Comparison of ENCODE assay signal across 1 cellular context in the genomic region with DNA sequence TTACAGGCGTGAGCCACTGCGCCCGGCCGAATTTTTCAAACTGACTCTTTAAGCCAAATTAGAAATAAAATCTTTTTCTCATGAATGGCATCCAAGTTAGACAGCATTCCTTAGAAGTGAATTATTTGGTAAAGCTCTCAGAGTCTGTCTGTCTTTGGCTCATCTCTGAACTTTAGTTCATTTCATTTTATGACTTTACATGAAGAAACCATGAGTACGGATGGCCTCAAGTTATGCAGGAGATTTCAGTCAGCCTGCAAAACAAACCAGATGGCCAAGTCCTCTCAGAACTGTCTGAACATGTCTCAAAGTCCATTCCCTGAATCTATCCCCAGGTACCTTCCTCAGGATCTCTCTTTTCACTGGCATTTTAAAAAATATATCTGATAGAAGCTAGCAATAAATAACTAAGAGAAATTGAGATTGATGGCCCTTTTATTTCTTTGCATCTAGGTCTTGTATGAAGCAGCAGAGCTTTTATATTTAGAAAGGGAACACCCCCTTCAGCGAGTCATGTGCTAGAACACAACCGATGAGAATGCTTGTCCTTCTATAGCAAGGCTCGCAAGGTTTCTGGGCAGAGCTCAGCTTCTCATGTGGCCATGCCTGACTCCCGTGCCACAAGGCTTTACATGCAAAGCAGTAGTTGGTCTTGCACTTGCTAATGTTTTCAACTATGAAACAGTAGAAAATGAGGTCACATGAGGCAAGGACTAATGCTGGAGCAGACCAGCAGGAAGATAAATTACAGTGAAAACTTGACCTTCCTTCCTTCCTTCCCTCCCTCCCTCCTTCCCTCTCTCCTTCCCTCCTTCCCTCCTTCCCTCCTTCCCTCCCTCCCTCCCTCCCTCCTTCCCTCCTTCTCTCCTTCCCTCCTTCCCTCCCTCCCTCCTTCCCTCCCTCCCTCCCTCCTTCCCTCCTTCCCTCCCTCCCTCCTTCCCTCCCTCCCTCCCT.
TF ChIP-seq lines count a peak whose summit lies in the region.

No MANE protein-coding gene starts in this region.

TF ChIP-seq in GM23338, 12 proteins besides CTCF, POLR2A, EP300 and RAD21:
- TF ChIP-seq, protein P1, sequence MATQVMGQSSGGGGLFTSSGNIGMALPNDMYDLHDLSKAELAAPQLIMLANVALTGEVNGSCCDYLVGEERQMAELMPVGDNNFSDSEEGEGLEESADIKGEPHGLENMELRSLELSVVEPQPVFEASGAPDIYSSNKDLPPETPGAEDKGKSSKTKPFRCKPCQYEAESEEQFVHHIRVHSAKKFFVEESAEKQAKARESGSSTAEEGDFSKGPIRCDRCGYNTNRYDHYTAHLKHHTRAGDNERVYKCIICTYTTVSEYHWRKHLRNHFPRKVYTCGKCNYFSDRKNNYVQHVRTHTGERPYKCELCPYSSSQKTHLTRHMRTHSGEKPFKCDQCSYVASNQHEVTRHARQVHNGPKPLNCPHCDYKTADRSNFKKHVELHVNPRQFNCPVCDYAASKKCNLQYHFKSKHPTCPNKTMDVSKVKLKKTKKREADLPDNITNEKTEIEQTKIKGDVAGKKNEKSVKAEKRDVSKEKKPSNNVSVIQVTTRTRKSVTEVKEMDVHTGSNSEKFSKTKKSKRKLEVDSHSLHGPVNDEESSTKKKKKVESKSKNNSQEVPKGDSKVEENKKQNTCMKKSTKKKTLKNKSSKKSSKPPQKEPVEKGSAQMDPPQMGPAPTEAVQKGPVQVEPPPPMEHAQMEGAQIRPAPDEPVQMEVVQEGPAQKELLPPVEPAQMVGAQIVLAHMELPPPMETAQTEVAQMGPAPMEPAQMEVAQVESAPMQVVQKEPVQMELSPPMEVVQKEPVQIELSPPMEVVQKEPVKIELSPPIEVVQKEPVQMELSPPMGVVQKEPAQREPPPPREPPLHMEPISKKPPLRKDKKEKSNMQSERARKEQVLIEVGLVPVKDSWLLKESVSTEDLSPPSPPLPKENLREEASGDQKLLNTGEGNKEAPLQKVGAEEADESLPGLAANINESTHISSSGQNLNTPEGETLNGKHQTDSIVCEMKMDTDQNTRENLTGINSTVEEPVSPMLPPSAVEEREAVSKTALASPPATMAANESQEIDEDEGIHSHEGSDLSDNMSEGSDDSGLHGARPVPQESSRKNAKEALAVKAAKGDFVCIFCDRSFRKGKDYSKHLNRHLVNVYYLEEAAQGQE (IDR thresholded peaks at IDR 0.05; ENCODE audit: unreplicated experiment) = no peak
- no peak for TF ChIP-seq CREB1 (CRISPR knock-in tag; IDR thresholded peaks at IDR 0.05; ENCODE audit: low read depth)
- TF ChIP-seq STAT1 (IDR thresholded peaks at IDR 0.05; ENCODE audit: unreplicated experiment) = no peak
- TF ChIP-seq, protein P2, sequence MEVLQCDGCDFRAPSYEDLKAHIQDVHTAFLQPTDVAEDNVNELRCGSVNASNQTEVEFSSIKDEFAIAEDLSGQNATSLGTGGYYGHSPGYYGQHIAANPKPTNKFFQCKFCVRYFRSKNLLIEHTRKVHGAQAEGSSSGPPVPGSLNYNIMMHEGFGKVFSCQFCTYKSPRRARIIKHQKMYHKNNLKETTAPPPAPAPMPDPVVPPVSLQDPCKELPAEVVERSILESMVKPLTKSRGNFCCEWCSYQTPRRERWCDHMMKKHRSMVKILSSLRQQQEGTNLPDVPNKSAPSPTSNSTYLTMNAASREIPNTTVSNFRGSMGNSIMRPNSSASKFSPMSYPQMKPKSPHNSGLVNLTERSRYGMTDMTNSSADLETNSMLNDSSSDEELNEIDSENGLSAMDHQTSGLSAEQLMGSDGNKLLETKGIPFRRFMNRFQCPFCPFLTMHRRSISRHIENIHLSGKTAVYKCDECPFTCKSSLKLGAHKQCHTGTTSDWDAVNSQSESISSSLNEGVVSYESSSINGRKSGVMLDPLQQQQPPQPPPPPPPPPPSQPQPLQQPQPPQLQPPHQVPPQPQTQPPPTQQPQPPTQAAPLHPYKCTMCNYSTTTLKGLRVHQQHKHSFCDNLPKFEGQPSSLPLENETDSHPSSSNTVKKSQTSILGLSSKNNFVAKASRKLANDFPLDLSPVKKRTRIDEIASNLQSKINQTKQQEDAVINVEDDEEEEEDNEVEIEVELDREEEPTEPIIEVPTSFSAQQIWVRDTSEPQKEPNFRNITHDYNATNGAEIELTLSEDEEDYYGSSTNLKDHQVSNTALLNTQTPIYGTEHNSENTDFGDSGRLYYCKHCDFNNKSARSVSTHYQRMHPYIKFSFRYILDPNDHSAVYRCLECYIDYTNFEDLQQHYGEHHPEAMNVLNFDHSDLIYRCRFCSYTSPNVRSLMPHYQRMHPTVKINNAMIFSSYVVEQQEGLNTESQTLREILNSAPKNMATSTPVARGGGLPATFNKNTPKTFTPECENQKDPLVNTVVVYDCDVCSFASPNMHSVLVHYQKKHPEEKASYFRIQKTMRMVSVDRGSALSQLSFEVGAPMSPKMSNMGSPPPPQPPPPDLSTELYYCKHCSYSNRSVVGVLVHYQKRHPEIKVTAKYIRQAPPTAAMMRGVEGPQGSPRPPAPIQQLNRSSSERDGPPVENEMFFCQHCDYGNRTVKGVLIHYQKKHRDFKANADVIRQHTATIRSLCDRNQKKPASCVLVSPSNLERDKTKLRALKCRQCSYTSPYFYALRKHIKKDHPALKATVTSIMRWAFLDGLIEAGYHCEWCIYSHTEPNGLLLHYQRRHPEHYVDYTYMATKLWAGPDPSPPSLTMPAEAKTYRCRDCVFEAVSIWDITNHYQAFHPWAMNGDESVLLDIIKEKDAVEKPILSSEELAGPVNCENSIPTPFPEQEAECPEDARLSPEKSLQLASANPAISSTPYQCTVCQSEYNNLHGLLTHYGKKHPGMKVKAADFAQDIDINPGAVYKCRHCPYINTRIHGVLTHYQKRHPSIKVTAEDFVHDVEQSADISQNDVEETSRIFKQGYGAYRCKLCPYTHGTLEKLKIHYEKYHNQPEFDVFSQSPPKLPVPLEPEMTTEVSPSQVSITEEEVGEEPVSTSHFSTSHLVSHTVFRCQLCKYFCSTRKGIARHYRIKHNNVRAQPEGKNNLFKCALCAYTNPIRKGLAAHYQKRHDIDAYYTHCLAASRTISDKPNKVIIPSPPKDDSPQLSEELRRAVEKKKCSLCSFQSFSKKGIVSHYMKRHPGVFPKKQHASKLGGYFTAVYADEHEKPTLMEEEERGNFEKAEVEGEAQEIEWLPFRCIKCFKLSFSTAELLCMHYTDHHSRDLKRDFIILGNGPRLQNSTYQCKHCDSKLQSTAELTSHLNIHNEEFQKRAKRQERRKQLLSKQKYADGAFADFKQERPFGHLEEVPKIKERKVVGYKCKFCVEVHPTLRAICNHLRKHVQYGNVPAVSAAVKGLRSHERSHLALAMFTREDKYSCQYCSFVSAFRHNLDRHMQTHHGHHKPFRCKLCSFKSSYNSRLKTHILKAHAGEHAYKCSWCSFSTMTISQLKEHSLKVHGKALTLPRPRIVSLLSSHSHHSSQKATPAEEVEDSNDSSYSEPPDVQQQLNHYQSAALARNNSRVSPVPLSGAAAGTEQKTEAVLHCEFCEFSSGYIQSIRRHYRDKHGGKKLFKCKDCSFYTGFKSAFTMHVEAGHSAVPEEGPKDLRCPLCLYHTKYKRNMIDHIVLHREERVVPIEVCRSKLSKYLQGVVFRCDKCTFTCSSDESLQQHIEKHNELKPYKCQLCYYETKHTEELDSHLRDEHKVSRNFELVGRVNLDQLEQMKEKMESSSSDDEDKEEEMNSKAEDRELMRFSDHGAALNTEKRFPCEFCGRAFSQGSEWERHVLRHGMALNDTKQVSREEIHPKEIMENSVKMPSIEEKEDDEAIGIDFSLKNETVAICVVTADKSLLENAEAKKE (CRISPR knock-in tag; IDR thresholded peaks at IDR 0.05) = no peak
- no peak for TF ChIP-seq NANOG (IDR thresholded peaks at IDR 0.05; ENCODE audit: borderline replicate concordance)
- no peak for TF ChIP-seq ZNF114 (CRISPR knock-in tag; IDR thresholded peaks at IDR 0.05)
- TF ChIP-seq, protein P3, sequence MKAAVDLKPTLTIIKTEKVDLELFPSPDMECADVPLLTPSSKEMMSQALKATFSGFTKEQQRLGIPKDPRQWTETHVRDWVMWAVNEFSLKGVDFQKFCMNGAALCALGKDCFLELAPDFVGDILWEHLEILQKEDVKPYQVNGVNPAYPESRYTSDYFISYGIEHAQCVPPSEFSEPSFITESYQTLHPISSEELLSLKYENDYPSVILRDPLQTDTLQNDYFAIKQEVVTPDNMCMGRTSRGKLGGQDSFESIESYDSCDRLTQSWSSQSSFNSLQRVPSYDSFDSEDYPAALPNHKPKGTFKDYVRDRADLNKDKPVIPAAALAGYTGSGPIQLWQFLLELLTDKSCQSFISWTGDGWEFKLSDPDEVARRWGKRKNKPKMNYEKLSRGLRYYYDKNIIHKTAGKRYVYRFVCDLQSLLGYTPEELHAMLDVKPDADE (IDR thresholded peaks at IDR 0.05) = no peak
- TF ChIP-seq POLR2AphosphoS5 (IDR thresholded peaks at IDR 0.05; ENCODE audit: low read depth) = no peak
- no peak for TF ChIP-seq JUNB (IDR thresholded peaks at IDR 0.05; ENCODE audit: unreplicated experiment)
- TF ChIP-seq ZNF331 (CRISPR knock-in tag; IDR thresholded peaks at IDR 0.05; ENCODE audit: low read depth) = no peak
- no peak for TF ChIP-seq EZH2phosphoT487 (IDR thresholded peaks at IDR 0.05; ENCODE audit: unreplicated experiment)
- TF ChIP-seq EZH2 (IDR thresholded peaks at IDR 0.05; ENCODE audit: low read depth, unreplicated experiment) = no peak
